Comparison of ENCODE assay signal across 18 cellular contexts in genomic region chr4:173205656-173206055, GRCh38. TPM values are rescaled to one million over a fixed set of nuclear protein-coding genes. Genes with fewer than 3 reads are reported as not detected.
A peak's percentile ranks its signal among the peaks of the same experiment; 100 is the strongest.
DNase-seq lines count a peak whose midpoint lies in the region; ATAC-seq and TF ChIP-seq lines count a peak whose summit lies in the region.
"Had no signal": no experiment of that assay in that cellular context is flagged by ENCODE, and none has a peak within 500 bp of the region (broad histone marks: within the 10 kb centered on the region; RNA-seq: fewer than 3 reads in every experiment).

No MANE protein-coding gene starts in this region.

- H3K27ac ChIP-seq in DND-41 (ENCODE audit: low read length) (peak overlapping the region; percentile 1; the same call in 1 of the 2 replicates), Panc1 (ENCODE audit: low read length) (peak overlapping the region; percentile 100), upper lobe of right lung (no peak overlapping the region), osteoblast (ENCODE audit: low read depth, low read length) (no peak overlapping the region), PC-3 (ENCODE audit: low read length) (no peak overlapping the region)
- H3K27ac ChIP-seq: HL-60 had no signal

- H3K27me3 Mint-ChIP-seq in memory B cell: no peaks in the 10 kb centered on the region
- H3K27me3 Mint-ChIP-seq: CD4-positive, CD25-positive, alpha-beta regulatory T cell; CD8-positive, alpha-beta memory T cell had no signal

- intact Hi-C loops in Panc1 (cut with micrococcal nuclease; ENCODE audit: unreplicated experiment) (no loop called here), upper lobe of right lung (cut with DNase I) (no loop called here), PC-3 (cut with micrococcal nuclease) (no loop called here)

- H3K9ac ChIP-seq in DND-41 (ENCODE audit: low read depth, low read length) (no peak overlapping the region), PC-3 (ENCODE audit: low read length) (no peak overlapping the region)

- peaks cover 33% of the 10 kb centered on the region for H3K36me3 Mint-ChIP-seq in memory B cell

- no peaks in the 10 kb centered on the region for H3K9me2 ChIP-seq in PC-3 (replicated peaks; ENCODE audit: low read length)

- DNase-seq in DND-41 (no peak), Panc1 (ENCODE audit: low read depth, low spot score) (no peak), memory B cell (ENCODE audit: low spot score in 2 of 2) (no peak), upper lobe of right lung (no peak), osteoblast (ENCODE audit: insufficient read length, low spot score, missing footprints) (no peak), PC-3 (no peak)
- DNase-seq in stimulated activated CD8-positive, alpha-beta memory T cell treated with anti-CD3 and anti-CD28 coated beads, Interleukin-4, amount 100 ng/mL, for 48 hours: no peak
- DNase-seq: BE2C; C1 segment of cervical spinal cord; CD4-positive, CD25-positive, alpha-beta regulatory T cell; CD8-positive, alpha-beta memory T cell; COR-L47; DMS 273 treated with DMSO at 0.1 percent for 48 hours; DMS53; HCEC 1CT had no signal

- H3K4me2 ChIP-seq in DND-41 (ENCODE audit: insufficient read depth, low read length): no peak overlapping the region
- no peak overlapping the region for H3K4me2 ChIP-seq in osteoblast (ENCODE audit: insufficient read depth, low read length)
- no peak overlapping the region for H3K4me2 ChIP-seq in PC-3 (ENCODE audit: low read length)

- no peaks in the 10 kb centered on the region for H3F3A ChIP-seq in PC-3 (ENCODE audit: low read length, unreplicated experiment)

- H3K79me2 ChIP-seq in DND-41 (ENCODE audit: insufficient read depth, low read length): peaks cover 100% of the 10 kb centered on the region
- peaks cover 3% of the 10 kb centered on the region for H3K79me2 ChIP-seq in osteoblast (ENCODE audit: insufficient read depth, low read length)
- peaks cover 18% of the 10 kb centered on the region for H3K79me2 ChIP-seq in PC-3 (ENCODE audit: low read length)

- peaks cover 7% of the 10 kb centered on the region for H3K9me3 Mint-ChIP-seq in memory B cell

- H2AFZ ChIP-seq in DND-41 (ENCODE audit: low read depth, low read length) (no peak overlapping the region), osteoblast (ENCODE audit: low read length) (no peak overlapping the region), PC-3 (ENCODE audit: low read length) (no peak overlapping the region)

- TF ChIP-seq CTCF in DND-41 (IDR thresholded peaks at IDR 0.05; ENCODE audit: borderline replicate concordance, extremely low read depth, low read length, poor library complexity, severe bottlenecking) (no peak), Panc1 (IDR thresholded peaks at IDR 0.05) (no peak), upper lobe of right lung (IDR thresholded peaks at IDR 0.05) (no peak), osteoblast (IDR thresholded peaks at IDR 0.05; ENCODE audit: extremely low read depth, low read depth, low read length) (no peak), PC-3 (conservative IDR thresholded peaks at IDR 0.05; ENCODE audit: low read depth, low read length) (no peak)

- H4K20me1 ChIP-seq in DND-41 (ENCODE audit: insufficient read depth, low read length) (peaks cover 43% of the 10 kb centered on the region), osteoblast (ENCODE audit: insufficient read depth, low read length) (peaks cover 2% of the 10 kb centered on the region), PC-3 (ENCODE audit: low read length) (no peaks in the 10 kb centered on the region)

- peak overlapping the region; percentile 17 for H3K27ac Mint-ChIP-seq in memory B cell

- H3K4me1 Mint-ChIP-seq in memory B cell: peaks cover 17% of the 10 kb centered on the region

- CTCF ChIA-PET in Panc1 (lab: Charles Lee) (no interaction called here), PC-3 (lab: Charles Lee) (no interaction called here)

- H3K4me3 Mint-ChIP-seq in memory B cell: no peak overlapping the region
- H3K4me3 Mint-ChIP-seq: CD4-positive, CD25-positive, alpha-beta regulatory T cell; CD8-positive, alpha-beta memory T cell had no signal

- H3K4me1 ChIP-seq in DND-41 (ENCODE audit: insufficient read depth, low read length) (0 out of 2 replicates have a peak, but pooled peaks cover 2% of the 10 kb centered on the region), Panc1 (ENCODE audit: control insufficient read depth, insufficient read depth, low read length) (peaks cover 50% of the 10 kb centered on the region), upper lobe of right lung (no peaks in the 10 kb centered on the region), osteoblast (ENCODE audit: insufficient read depth, low read length) (peaks cover 7% of the 10 kb centered on the region), PC-3 (ENCODE audit: insufficient read depth, low read length) (peaks cover 12% of the 10 kb centered on the region)
- H3K4me1 ChIP-seq: BE2C had no signal

- H3K4me3 ChIP-seq in DND-41 (ENCODE audit: low read depth in 1 of 2, low read length in 2 of 2): no peak overlapping the region
- no peak overlapping the region for H3K4me3 ChIP-seq in Panc1 (ENCODE audit: low read depth in 2 of 2, low read length in 2 of 2)
- H3K4me3 ChIP-seq in upper lobe of right lung: no peak overlapping the region
- H3K4me3 ChIP-seq in osteoblast (ENCODE audit: insufficient read depth, low read length): no peak overlapping the region
- no peak overlapping the region for H3K4me3 ChIP-seq in PC-3 (ENCODE audit: low read length)
- H3K4me3 ChIP-seq: K562 had no signal

- H3K27me3 ChIP-seq in DND-41 (ENCODE audit: insufficient read depth, low read length, poor library complexity) (no peaks in the 10 kb centered on the region), Panc1 (ENCODE audit: control insufficient read depth, insufficient read depth, low read length) (no peaks in the 10 kb centered on the region), upper lobe of right lung (no peaks in the 10 kb centered on the region), osteoblast (ENCODE audit: insufficient read depth, low read length) (no peaks in the 10 kb centered on the region), PC-3 (ENCODE audit: low read length) (no peaks in the 10 kb centered on the region)
- H3K27me3 ChIP-seq: BE2C had no signal

- H3K9me3 ChIP-seq in DND-41 (ENCODE audit: insufficient read depth, low read length, severe bottlenecking) (no peaks in the 10 kb centered on the region), Panc1 (ENCODE audit: control insufficient read depth, insufficient read depth, low read depth, low read length) (0 out of 2 replicates have a peak, but pooled peaks cover 3% of the 10 kb centered on the region), upper lobe of right lung (no peaks in the 10 kb centered on the region), osteoblast (ENCODE audit: low read depth, low read length) (no peaks in the 10 kb centered on the region), PC-3 (ENCODE audit: low read length) (no peaks in the 10 kb centered on the region)
- H3K9me3 ChIP-seq: BE2C had no signal

- H3K36me3 ChIP-seq in DND-41 (ENCODE audit: insufficient read depth, low read length): peaks cover 15% of the 10 kb centered on the region
- no peaks in the 10 kb centered on the region; the same call in 1 of the 2 replicates for H3K36me3 ChIP-seq in Panc1 (ENCODE audit: control insufficient read depth, insufficient read depth, low read length)
- no peaks in the 10 kb centered on the region for H3K36me3 ChIP-seq in upper lobe of right lung
- H3K36me3 ChIP-seq in osteoblast (ENCODE audit: insufficient read depth, low read length): no peaks in the 10 kb centered on the region
- no peaks in the 10 kb centered on the region for H3K36me3 ChIP-seq in PC-3 (ENCODE audit: low read depth, low read length)
- H3K36me3 ChIP-seq: BE2C had no signal

- POLR2A ChIA-PET in Panc1 (lab: Charles Lee) (no interaction called here), PC-3 (lab: Charles Lee; ENCODE audit: unreplicated experiment) (no interaction called here)

- BruUV-seq in Panc1 (replicated peaks; lab: Mats Ljungman, UMichigan) (no TSS peak), PC-3 (replicated peaks; lab: Mats Ljungman, UMichigan) (no TSS peak)

- in situ Hi-C loops in Panc1 (cut with HindIII; ENCODE audit: low pct_unique_long_range_greater_than_20kb, low sequenced_read_pairs): no loop called here

- ATAC-seq in DND-41 (ENCODE audit: insufficient read depth, low read depth) (peak; percentile 29; the same call in 1 of the 3 replicates), Panc1 (peak; percentile 37; the same call in 1 of the 2 replicates), memory B cell (ENCODE audit: low read depth) (no peak), upper lobe of right lung (peak; percentile 30), PC-3 (no peak), HG02642 (IDR thresholded peaks at IDR 0.05; ENCODE audit: poor library complexity, unreplicated experiment) (no peak)

RNA-seq across cellular contexts. Expression of gene GALNT7, which starts 37.0 kb away (rescaled TPM):
- 156 TPM for total RNA-seq in Panc1 (2021; ENCODE audit: unreplicated experiment)
- 83.0 TPM for polyA plus RNA-seq in Panc1 (2012; ENCODE audit: insufficient read length)
- total RNA-seq in upper lobe of right lung: 22.3 TPM
- total RNA-seq in osteoblast: 18.8 and 22.7 TPM in 2 replicates
- 13.8 and 16.3 TPM in 2 replicates for total RNA-seq in PC-3 (2014; rRNA removed)

Comparison
In these comparisons a context has a peak if more than half of its experiments do, and no peak if none do; other contexts are left out.
1. ATAC-seq: peak in DND-41 (single experiment), Panc1 (single experiment) and upper lobe of right lung (single experiment); none in memory B cell (single experiment), PC-3 (single experiment) and HG02642 (single experiment).
2. H3K27ac ChIP-seq: peak in DND-41 (single experiment) and Panc1 (single experiment); none in upper lobe of right lung (single experiment), osteoblast (single experiment) and PC-3 (single experiment).